23 cellular contexts compared by ENCODE assay signal in the genomic region with DNA sequence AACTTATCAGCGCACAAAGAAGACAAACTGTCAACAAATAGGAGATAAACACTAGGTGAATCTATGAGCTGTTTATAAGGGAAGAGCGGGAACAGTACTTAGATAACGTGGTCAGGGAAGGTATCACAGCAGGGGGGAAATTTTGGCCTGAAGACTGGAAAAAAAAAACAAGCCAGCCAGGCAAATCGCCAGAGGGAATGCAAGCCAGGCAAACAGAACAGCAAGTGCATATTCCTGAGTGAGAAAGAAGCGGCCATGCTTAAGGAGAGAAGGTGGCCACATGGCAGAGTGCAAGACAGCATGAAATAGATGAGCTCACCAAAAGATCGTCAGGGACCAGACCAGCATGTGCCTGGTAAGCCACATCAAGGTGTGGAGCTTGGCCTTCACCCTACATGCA.
"Had no signal": no experiment of that assay in that cellular context is flagged by ENCODE, and none has a peak within 500 bp of the region (broad histone marks: within the 10 kb centered on the region; RNA-seq: fewer than 3 reads in every experiment).

No MANE protein-coding gene starts in this region.

- H3K4me2 ChIP-seq: SK-N-SH had no signal

- H3K9me3 ChIP-seq: SK-N-SH had no signal

- H3K27ac ChIP-seq: coronary artery, VCaP had no signal

- DNase-seq: activated CD4-positive, alpha-beta T cell treated with anti-CD3 and anti-CD28 coated beads for 4 hours; activated CD4-positive, CD25-positive, alpha-beta regulatory T cell; activated CD8-positive, alpha-beta memory T cell treated with anti-CD3 and anti-CD28 coated beads, Interleukin-2, amount 50 U/mL, for 4 hours; activated CD8-positive, alpha-beta T cell treated with anti-CD3 and anti-CD28 coated beads for 36 hours; activated gamma-delta T cell treated with Interleukin-2 at 50 U/mL for 16 hours; activated naive CD4-positive, alpha-beta T cell treated with anti-CD3 and anti-CD28 coated beads, Interleukin-2, amount 10 ng/mL, durations not matched to agents 7 days and 5 days; activated naive CD8-positive, alpha-beta T cell treated with anti-CD3 and anti-CD28 coated beads for 36 hours; activated T-cell treated with anti-CD3 and anti-CD28 coated beads, Interleukin-2, amount 50 U/mL, for 72 hours; Kasumi-1; KBM-7; NCI-H1048; NCI-H1417 treated with DMSO at 0.1 percent for 48 hours; NCI-H187; NCI-H2171; NCI-H2227 treated with DMSO at 0.1 percent for 48 hours; NCI-H510A; NCI-H526 treated with DMSO at 0.1 percent for 48 hours; RPMI8226; SK-N-SH; T-helper 1 cell had no signal

- H3K4me3 ChIP-seq: coronary artery had no signal

- ATAC-seq: activated CD8-positive, alpha-beta T cell treated with anti-CD3 and anti-CD28 coated beads for 36 hours; activated T-cell treated with anti-CD3 and anti-CD28 coated beads, Interleukin-2, amount 50 U/mL, for 72 hours; Right ventricle myocardium inferior had no signal
